19 cellular contexts compared by ENCODE assay signal in genomic region chr7:111384065-111384891, GRCh38.
A peak's percentile ranks its signal among the peaks of the same experiment; 100 is the strongest.
DNase-seq lines count a peak whose midpoint lies in the region; ATAC-seq and TF ChIP-seq lines count a peak whose summit lies in the region.
"Had no signal": no experiment of that assay in that cellular context is flagged by ENCODE, and none has a peak within 500 bp of the region (broad histone marks: within the 10 kb centered on the region; RNA-seq: fewer than 3 reads in every experiment).

No MANE protein-coding gene starts in this region.

- ATAC-seq in activated CD4-positive, alpha-beta T cell treated with anti-CD3 and anti-CD28 coated beads for 36 hours = peak; percentile 81
- ATAC-seq in heart left ventricle = no peak
- ATAC-seq: activated CD4-positive, CD25-positive, alpha-beta regulatory T cell treated with anti-CD3 and anti-CD28 coated beads, Interleukin-2, amount 50 U/mL, for 24 hours; heart right ventricle; stimulated activated naive B cell treated with anti-CD40 and anti-IgM and Interleukin-4, amounts not matched to agents 10 μg/mL and 1 μg/mL and 100 μg/mL, for 72 hours had no signal

- no peaks in the 10 kb centered on the region for H3K9me3 ChIP-seq in adrenal gland (replicated peaks in 1 of 3)
- H3K9me3 ChIP-seq in testis = no peaks in the 10 kb centered on the region
- no peaks in the 10 kb centered on the region for H3K9me3 ChIP-seq in heart left ventricle
- H3K9me3 ChIP-seq: sigmoid colon had no signal

- H3K9me3 Mint-ChIP-seq in activated CD4-positive, alpha-beta T cell treated with anti-CD3 and anti-CD28 coated beads for 36 hours (ENCODE audit: low read depth) = no peaks in the 10 kb centered on the region
- no peaks in the 10 kb centered on the region for H3K9me3 Mint-ChIP-seq in activated CD4-positive, alpha-beta T cell treated with anti-CD3 and anti-CD28 coated beads, Interleukin-2, amount 10 ng/mL, durations not matched to agents 24 days and 14 days

- H3K4me1 ChIP-seq in adrenal gland (replicated peaks in 1 of 2) (peaks cover 0 to 7% of the 10 kb centered on the region in 2 donors), testis (peaks cover 23% of the 10 kb centered on the region), heart left ventricle (peaks cover 0 to 4% (median 0%) of the 10 kb centered on the region in 12 donors)
- H3K4me1 ChIP-seq: sigmoid colon had no signal

- no peaks in the 10 kb centered on the region for H3K27me3 ChIP-seq in adrenal gland
- no peaks in the 10 kb centered on the region for H3K27me3 ChIP-seq in testis
- H3K27me3 ChIP-seq in heart left ventricle = no peaks in the 10 kb centered on the region
- H3K27me3 ChIP-seq: heart right ventricle, sigmoid colon had no signal

- WGBS in adrenal gland, 4 donors = 75 to 77% (median 76%) methylated on average over 3 of the region's 3 CpGs
- WGBS in testis, 2 donors = 69 to 84% methylated on average over 3 of the region's 3 CpGs
- WGBS in heart left ventricle, 4 donors = 88 to 96% (median 94%) methylated on average over 3 of the region's 3 CpGs

- no peak for TF ChIP-seq POLR2A in adrenal gland (IDR thresholded peaks at IDR 0.05)
- no peak for TF ChIP-seq POLR2A in testis (IDR thresholded peaks at IDR 0.05)
- no peak for TF ChIP-seq POLR2A in heart left ventricle (IDR thresholded peaks at IDR 0.05)

- H3K4me1 Mint-ChIP-seq in activated CD4-positive, alpha-beta T cell treated with anti-CD3 and anti-CD28 coated beads for 36 hours = no peaks in the 10 kb centered on the region
- no peaks in the 10 kb centered on the region for H3K4me1 Mint-ChIP-seq in activated CD4-positive, alpha-beta T cell treated with anti-CD3 and anti-CD28 coated beads, Interleukin-2, amount 10 ng/mL, durations not matched to agents 24 days and 14 days

- H3K27me3 Mint-ChIP-seq in activated CD4-positive, alpha-beta T cell treated with anti-CD3 and anti-CD28 coated beads for 36 hours = no peaks in the 10 kb centered on the region
- no peaks in the 10 kb centered on the region for H3K27me3 Mint-ChIP-seq in activated CD4-positive, alpha-beta T cell treated with anti-CD3 and anti-CD28 coated beads, Interleukin-2, amount 10 ng/mL, durations not matched to agents 24 days and 14 days
- H3K27me3 Mint-ChIP-seq: CD8-positive, alpha-beta memory T cell; stimulated activated naive B cell treated with anti-CD40 and anti-IgM and Interleukin-4, amounts not matched to agents 10 μg/mL and 1 μg/mL and 100 μg/mL, for 72 hours had no signal

- intact Hi-C loops in activated CD4-positive, alpha-beta T cell treated with anti-CD3 and anti-CD28 coated beads for 36 hours (cut with DNase I, micrococcal nuclease) = no loop called here
- intact Hi-C loops in activated CD4-positive, alpha-beta T cell treated with anti-CD3 and anti-CD28 coated beads, Interleukin-2, amount 10 ng/mL, durations not matched to agents 24 days and 14 days (cut with micrococcal nuclease) = no loop called here
- intact Hi-C loops in adrenal gland (cut with DNase I) (no loop called here), testis (cut with DNase I; ENCODE audit: low total_unique reads) (no loop called here), heart left ventricle (cut with DNase I) (no loop called here)

- CTCF ChIA-PET in activated CD4-positive, alpha-beta T cell treated with anti-CD3 and anti-CD28 coated beads for 36 hours (lab: Charles Lee) = interaction anchor here (0.6 kb wide), 1 partner anchor 54 kb away, joined by 3 read pairs; no protein-coding TSS in a partner anchor

- H3K36me3 Mint-ChIP-seq in activated CD4-positive, alpha-beta T cell treated with anti-CD3 and anti-CD28 coated beads for 36 hours (ENCODE audit: low read depth) = peaks cover 13% of the 10 kb centered on the region
- H3K36me3 Mint-ChIP-seq in activated CD4-positive, alpha-beta T cell treated with anti-CD3 and anti-CD28 coated beads, Interleukin-2, amount 10 ng/mL, durations not matched to agents 24 days and 14 days (ENCODE audit: low read depth) = no peaks in the 10 kb centered on the region

- no peak overlapping the region for H3K27ac Mint-ChIP-seq in activated CD4-positive, alpha-beta T cell treated with anti-CD3 and anti-CD28 coated beads for 36 hours
- H3K27ac Mint-ChIP-seq in activated CD4-positive, alpha-beta T cell treated with anti-CD3 and anti-CD28 coated beads, Interleukin-2, amount 10 ng/mL, durations not matched to agents 24 days and 14 days = no peak overlapping the region
- H3K27ac Mint-ChIP-seq: CD8-positive, alpha-beta memory T cell; stimulated activated naive B cell treated with anti-CD40 and anti-IgM and Interleukin-4, amounts not matched to agents 10 μg/mL and 1 μg/mL and 100 μg/mL, for 72 hours had no signal

- no peak overlapping the region for H3K4me3 Mint-ChIP-seq in activated CD4-positive, alpha-beta T cell treated with anti-CD3 and anti-CD28 coated beads for 36 hours
- H3K4me3 Mint-ChIP-seq in activated CD4-positive, alpha-beta T cell treated with anti-CD3 and anti-CD28 coated beads, Interleukin-2, amount 10 ng/mL, durations not matched to agents 24 days and 14 days = no peak overlapping the region
- H3K4me3 Mint-ChIP-seq: CD8-positive, alpha-beta memory T cell; stimulated activated naive B cell treated with anti-CD40 and anti-IgM and Interleukin-4, amounts not matched to agents 10 μg/mL and 1 μg/mL and 100 μg/mL, for 72 hours had no signal

- H3K36me3 ChIP-seq in adrenal gland (replicated peaks in 1 of 2) (no peaks in the 10 kb centered on the region), testis (ENCODE audit: low read depth, missing control alignments) (no peaks in the 10 kb centered on the region), heart left ventricle (no peaks in the 10 kb centered on the region)
- H3K36me3 ChIP-seq: heart right ventricle, sigmoid colon had no signal

- H3K27ac ChIP-seq in adrenal gland = peak overlapping the region in 3 of 5 donors; percentile 57 to 63 (median 60)
- peak overlapping the region; percentile 41 to 77 for H3K27ac ChIP-seq in testis
- no peak overlapping the region for H3K27ac ChIP-seq in heart left ventricle
- H3K27ac ChIP-seq: 22Rv1, heart right ventricle, sigmoid colon had no signal

- POLR2A ChIA-PET in activated CD4-positive, alpha-beta T cell treated with anti-CD3 and anti-CD28 coated beads for 36 hours (lab: Charles Lee) = no interaction called here

- TF ChIP-seq CTCF in adrenal gland (IDR thresholded peaks at IDR 0.05) = no peak
- TF ChIP-seq CTCF in testis (IDR thresholded peaks at IDR 0.05) = no peak
- TF ChIP-seq CTCF in heart left ventricle (IDR thresholded peaks at IDR 0.05) = no peak

- peak; percentile 7 for DNase-seq in activated CD4-positive, alpha-beta T cell treated with anti-CD3 and anti-CD28 coated beads for 36 hours
- no peak for DNase-seq in activated CD4-positive, alpha-beta T cell treated with anti-CD3 and anti-CD28 coated beads, Interleukin-2, amount 10 ng/mL, durations not matched to agents 24 days and 14 days
- peak in 3 of 7 donors; percentile 11 to 37 (median 25) for DNase-seq in adrenal gland
- peak; percentile 5 for DNase-seq in fibroblast of the conjunctiva (ENCODE audit: low read depth)
- DNase-seq in testis = no peak
- no peak for DNase-seq in NCI-H2171 treated with DMSO at 0.1 percent for 48 hours (lab: John Stamatoyannopoulos, UW)
- DNase-seq in glomerular visceral epithelial cell (ENCODE audit: extremely low spot score) = no peak
- no peak for DNase-seq in heart left ventricle
- DNase-seq: CD8-positive, alpha-beta memory T cell; GDM1; heart right ventricle; KG1; NCI-H1930; NCI-H748 treated with DMSO at 0.1 percent for 48 hours; sigmoid colon; stimulated activated naive B cell treated with anti-CD40 and anti-IgM and Interleukin-4, amounts not matched to agents 10 μg/mL and 1 μg/mL and 100 μg/mL, for 72 hours; T-helper 2 cell had no signal

- no peak overlapping the region for H3K4me3 ChIP-seq in adrenal gland
- H3K4me3 ChIP-seq in testis = no peak overlapping the region
- H3K4me3 ChIP-seq in heart left ventricle = no peak overlapping the region
- H3K4me3 ChIP-seq: heart right ventricle, sigmoid colon had no signal

Comparison
In these comparisons a context has a peak if more than half of its experiments do, and no peak if none do; other contexts are left out.
1. DNase-seq: peak in activated CD4-positive, alpha-beta T cell treated with anti-CD3 and anti-CD28 coated beads for 36 hours (single experiment) and fibroblast of the conjunctiva (single experiment); none in activated CD4-positive, alpha-beta T cell treated with anti-CD3 and anti-CD28 coated beads, Interleukin-2, amount 10 ng/mL, durations not matched to agents 24 days and 14 days (single experiment), testis (single experiment), NCI-H2171 treated with DMSO at 0.1 percent for 48 hours (single experiment), glomerular visceral epithelial cell (single experiment) and heart left ventricle (0 of 5).
2. H3K27ac ChIP-seq: peak in adrenal gland (3 of 5) and testis (2 of 2); none in heart left ventricle (0 of 12).